In the genomic region with DNA sequence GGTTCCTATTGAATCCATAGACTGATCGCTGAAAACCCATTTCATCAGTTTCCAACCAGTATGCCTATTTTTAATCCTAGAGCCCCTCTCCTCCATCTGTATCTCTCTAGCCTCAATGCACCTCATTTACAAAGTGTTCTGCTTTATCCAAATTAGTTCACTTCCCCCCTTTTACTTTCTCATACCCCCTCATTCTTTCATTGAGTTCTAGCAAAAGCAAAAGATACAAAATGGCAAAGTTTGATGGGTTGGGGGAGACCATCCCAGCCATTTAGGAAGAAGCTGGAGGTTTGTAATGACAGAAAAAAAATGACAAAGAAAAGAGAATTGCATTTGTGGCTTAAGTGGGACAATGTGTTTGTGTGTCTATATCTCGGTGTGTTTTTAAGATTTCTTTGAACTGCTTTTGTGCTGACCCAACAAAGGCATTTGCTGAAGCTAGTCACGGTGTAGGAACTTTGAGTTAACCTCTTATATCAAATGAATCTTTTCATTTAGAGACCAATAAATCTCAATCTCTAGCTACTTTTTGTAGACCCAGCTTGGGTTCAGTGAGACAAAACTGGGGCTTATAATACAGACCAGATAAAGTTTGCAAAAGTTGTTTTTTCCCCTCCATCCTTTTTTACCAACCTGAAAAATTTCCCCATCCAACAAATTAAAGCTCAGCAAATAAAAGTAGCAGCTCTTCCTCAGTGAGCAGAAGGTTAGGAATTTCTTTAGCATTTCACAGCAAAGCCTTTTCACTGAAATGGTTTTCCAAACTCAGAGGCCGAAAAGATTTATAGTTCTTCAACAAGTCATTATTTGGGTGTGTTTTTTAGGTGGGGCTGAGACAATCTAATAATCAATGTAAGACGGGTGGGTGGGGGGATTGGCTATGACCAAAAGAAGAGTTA, we compare ENCODE assay signal across 18 cellular contexts. TPM values are rescaled to one million over a fixed set of nuclear protein-coding genes. Genes with fewer than 3 reads are reported as not detected.
DNase-seq lines count a peak whose midpoint lies in the region; ATAC-seq and TF ChIP-seq lines count a peak whose summit lies in the region.
"Had no signal": no experiment of that assay in that cellular context is flagged by ENCODE, and none has a peak within 500 bp of the region (broad histone marks: within the 10 kb centered on the region; RNA-seq: fewer than 3 reads in every experiment).

No MANE protein-coding gene starts in this region.

- H3K9me3 ChIP-seq in AG04450 (ENCODE audit: control insufficient read depth, insufficient read depth, low read length) (no peaks in the 10 kb centered on the region; the same call in 1 of the 2 replicates), ascending aorta (no peaks in the 10 kb centered on the region), gastroesophageal sphincter (no peaks in the 10 kb centered on the region), psoas muscle (no peaks in the 10 kb centered on the region)

- H3K27ac Mint-ChIP-seq in activated T-cell treated with anti-CD3 and anti-CD28 coated beads, Interleukin-2, amount 50 U/mL, for 24 hours: no peak overlapping the region
- H3K27ac Mint-ChIP-seq: activated naive CD8-positive, alpha-beta T cell; natural killer cell; WTC11 had no signal

- no peak for DNase-seq in AG04450 (ENCODE audit: low read depth, low spot score)
- no peak for DNase-seq in ascending aorta (ENCODE audit: low spot score in 2 of 2)
- no peak for DNase-seq in psoas muscle
- DNase-seq in hepatic stellate cell (ENCODE audit: low spot score): no peak
- no peak for DNase-seq in NCI-H2107 treated with DMSO at 0.1 percent for 48 hours (lab: John Stamatoyannopoulos, UW; ENCODE audit: unreplicated experiment)
- no peak for DNase-seq in activated CD4-positive, alpha-beta T cell treated with anti-CD3 and anti-CD28 coated beads for 1 hour
- DNase-seq in activated T-cell treated with anti-CD3 and anti-CD28 coated beads, Interleukin-2, amount 50 U/mL, for 24 hours: no peak
- DNase-seq: cortex of kidney, DMS 273 treated with DMSO at 0.1 percent for 48 hours, foreskin melanocyte, islet precursor cell, KG1, natural killer cell, NCI-H345 had no signal

- POLR2A ChIA-PET in AG04450 (lab: Yijun Ruan, JAX): interaction anchor here (0.6 to 1.4 kb wide), 2 partner anchors 12 to 751 kb away, joined by 4 read pairs; no protein-coding TSS in a partner anchor

- peaks cover 94% of the 10 kb centered on the region for H3K27me3 Mint-ChIP-seq in activated T-cell treated with anti-CD3 and anti-CD28 coated beads, Interleukin-2, amount 50 U/mL, for 24 hours

- CTCF ChIA-PET in AG04450 (lab: Charles Lee): interaction anchor here (1.2 to 2.5 kb wide), 3 partner anchors 9 to 1325 kb away, joined by 4 to 11 read pairs (median 5); no protein-coding TSS in a partner anchor

- no peak for TF ChIP-seq EP300 in gastroesophageal sphincter (IDR thresholded peaks at IDR 0.05)

- no peaks in the 10 kb centered on the region for H3K36me3 ChIP-seq in ascending aorta
- no peaks in the 10 kb centered on the region for H3K36me3 ChIP-seq in gastroesophageal sphincter
- H3K36me3 ChIP-seq in psoas muscle (ENCODE audit: insufficient read depth in 1 of 2, low read depth in 1 of 2): no peaks in the 10 kb centered on the region

- ATAC-seq in gastroesophageal sphincter (no peak), psoas muscle (no peak)
- ATAC-seq: natural killer cell had no signal

- no peak overlapping the region for H3K4me3 Mint-ChIP-seq in activated T-cell treated with anti-CD3 and anti-CD28 coated beads, Interleukin-2, amount 50 U/mL, for 24 hours
- H3K4me3 Mint-ChIP-seq: activated naive CD8-positive, alpha-beta T cell; natural killer cell had no signal

- peaks cover 5% of the 10 kb centered on the region for H3K4me1 Mint-ChIP-seq in activated T-cell treated with anti-CD3 and anti-CD28 coated beads, Interleukin-2, amount 50 U/mL, for 24 hours (ENCODE audit: low read depth)

- intact Hi-C loops in ascending aorta (cut with DNase I): loop anchor here (5.0 to 10.0 kb wide), 4 partner anchors 1092 to 1677 kb away; no protein-coding TSS in a partner anchor
- intact Hi-C loops in psoas muscle (cut with DNase I): loop anchor here in 1 of 2 donors (5.0 kb wide), 1 partner anchor 1087 kb away; no protein-coding TSS in a partner anchor

- WGBS in gastroesophageal sphincter (ENCODE audit: low coverage in 1 of 2), 2 donors: 24% methylated on average over 5 of the region's 5 CpGs
- 72 to 86% (median 81%) methylated on average over 5 of the region's 5 CpGs for WGBS in psoas muscle, 3 donors

- H3K27ac ChIP-seq in AG04450 (ENCODE audit: low read depth, low read length) (peak overlapping the region; percentile 31), ascending aorta (peak overlapping the region; percentile 44 to 46), gastroesophageal sphincter (peak overlapping the region; percentile 75 to 98 (median 94)), psoas muscle (peak overlapping the region; percentile 46)

- TF ChIP-seq POLR2A in gastroesophageal sphincter (IDR thresholded peaks at IDR 0.05): no peak

- no peak for TF ChIP-seq CTCF in AG04450 (IDR thresholded peaks at IDR 0.05; ENCODE audit: low read depth, low read length)
- TF ChIP-seq CTCF in ascending aorta (IDR thresholded peaks at IDR 0.05): no peak
- TF ChIP-seq CTCF in gastroesophageal sphincter (IDR thresholded peaks at IDR 0.05): no peak
- TF ChIP-seq CTCF in psoas muscle (IDR thresholded peaks at IDR 0.05): no peak

- no peaks in the 10 kb centered on the region for H3K9me3 Mint-ChIP-seq in activated T-cell treated with anti-CD3 and anti-CD28 coated beads, Interleukin-2, amount 50 U/mL, for 24 hours
- H3K9me3 Mint-ChIP-seq: WTC11 had no signal

- H3K36me3 Mint-ChIP-seq in activated T-cell treated with anti-CD3 and anti-CD28 coated beads, Interleukin-2, amount 50 U/mL, for 24 hours (ENCODE audit: low read depth): no peaks in the 10 kb centered on the region
- H3K36me3 Mint-ChIP-seq: activated naive CD8-positive, alpha-beta T cell; WTC11 had no signal

- H3K4me1 ChIP-seq in ascending aorta (peaks cover 0 to 6% of the 10 kb centered on the region in 2 donors), gastroesophageal sphincter (peaks cover 0 to 94% (median 8%) of the 10 kb centered on the region in 3 donors), psoas muscle (no peaks in the 10 kb centered on the region)

- H3K4me3 ChIP-seq in AG04450 (ENCODE audit: low read depth, low read length): no peak overlapping the region
- no peak overlapping the region for H3K4me3 ChIP-seq in ascending aorta
- H3K4me3 ChIP-seq in gastroesophageal sphincter: peak overlapping the region in 1 of 2 donors; percentile 87
- H3K4me3 ChIP-seq in psoas muscle: no peak overlapping the region
- H3K4me3 ChIP-seq: skin epidermis had no signal

- H3K27me3 ChIP-seq in AG04450 (ENCODE audit: control insufficient read depth, insufficient read depth, low read length) (no peaks in the 10 kb centered on the region), ascending aorta (no peaks in the 10 kb centered on the region), gastroesophageal sphincter (no peaks in the 10 kb centered on the region), psoas muscle (ENCODE audit: insufficient read depth in 3 of 3, low read length in 2 of 3) (peaks cover 0 to 7% (median under 1%) of the 10 kb centered on the region in 3 donors)

RNA-seq across cellular contexts. Expression of a gene that starts 18.8 kb away (rescaled TPM):
- polyA plus RNA-seq in AG04450 (2011; rRNA removed) (63.1 and 66.9 TPM in 2 replicates), psoas muscle (10 to 100 TPM; 10.3 to 20.1 (median 11.3) TPM)
- polyA minus RNA-seq in AG04450 (2011; rRNA and poly(A)+ RNA removed): 36.8 and 72.5 TPM in 2 replicates
- total RNA-seq in ascending aorta (126 TPM), gastroesophageal sphincter (100 to 1,000 TPM in 1 of 4 donors, 10 to 100 TPM in 3; 82.7 to 126 (median 91.8) TPM), psoas muscle (10 to 100 TPM; 14.5 to 17.1 (median 15.7) TPM)
- total RNA-seq: natural killer cell had no signal

Comparison
In these comparisons a context has a peak if more than half of its experiments do, and no peak if none do; other contexts are left out.
1. H3K27ac ChIP-seq: peak in every context shown above with its lines; median percentile 94 in gastroesophageal sphincter; 46 in psoas muscle; 45 in ascending aorta; 31 in AG04450.